21 cellular contexts compared by ENCODE assay signal in genomic region chr3:149688122-149688757, GRCh38. TPM values are rescaled to one million over a fixed set of nuclear protein-coding genes. Genes with fewer than 3 reads are reported as not detected.
DNase-seq lines count a peak whose midpoint lies in the region; ATAC-seq, FAIRE-seq and TF ChIP-seq lines count a peak whose summit lies in the region.
"Had no signal": no experiment of that assay in that cellular context is flagged by ENCODE, and none has a peak within 500 bp of the region (broad histone marks: within the 10 kb centered on the region; RNA-seq: fewer than 3 reads in every experiment).

No MANE protein-coding gene starts in this region.

- no peak for TF ChIP-seq POLR2A in HepG2 (IDR thresholded peaks at IDR 0.05; ENCODE audit: insufficient read depth in 1 of 2, low read depth in 2 of 2, low read length in 2 of 2)

- no peaks in the 10 kb centered on the region for H3K9me3 Mint-ChIP-seq in Calu3 (ENCODE audit: low read depth, unreplicated experiment)
- H3K9me3 Mint-ChIP-seq in endodermal cell, result peaks cover 8% of the 10 kb centered on the region

- H4K20me1 ChIP-seq in HepG2 (ENCODE audit: insufficient read depth, low read length), result no peaks in the 10 kb centered on the region

- intact Hi-C loops in Calu3 (cut with micrococcal nuclease; ENCODE audit: unreplicated experiment), result no loop called here
- intact Hi-C loops in HepG2 (cut with micrococcal nuclease; ENCODE audit: unreplicated experiment), result no loop called here

- peak; percentile 15 for DNase-seq in Calu3
- DNase-seq in NCI-H2029 treated with DMSO at 0.1 percent for 48 hours (lab: John Stamatoyannopoulos, UW), result peak; percentile 60
- no peak for DNase-seq in endodermal cell
- no peak for DNase-seq in HepG2 (ENCODE audit: low spot score)
- DNase-seq in SIG-M5 treated with dmso at 0.1 percent for 504 hours (lab: John Stamatoyannopoulos, UW; ENCODE audit: unreplicated experiment), result no peak
- no peak for DNase-seq in Ammon's horn (ENCODE audit: low spot score)
- DNase-seq: COR-L47, GOT3, HFFc6, Karpas-422, NCI-H2081 treated with DMSO at 0.1 percent for 48 hours, NCI-H2227 treated with DMSO at 0.1 percent for 48 hours, NCI-H526 treated with DMSO at 0.1 percent for 48 hours had no signal

- no peaks in the 10 kb centered on the region for H3K79me2 ChIP-seq in HepG2 (ENCODE audit: insufficient read depth, low read length)

- H3K36me3 ChIP-seq in endodermal cell (ENCODE audit: control insufficient read depth, insufficient read depth, low read length) (no peaks in the 10 kb centered on the region), HepG2 (replicated peaks in 1 of 2; ENCODE audit: control insufficient read depth in 1 of 2, insufficient read depth in 2 of 2, low read length in 2 of 2) (no peaks in the 10 kb centered on the region)

- no peak for TF ChIP-seq RAD21 in HepG2 (CRISPR knock-in tag; IDR thresholded peaks at IDR 0.05)

- peaks cover 2% of the 10 kb centered on the region for H3K9me3 ChIP-seq in endodermal cell (ENCODE audit: control insufficient read depth, low read length)
- H3K9me3 ChIP-seq in HepG2 (ENCODE audit: low read length), result no peaks in the 10 kb centered on the region

- H3K4me1 Mint-ChIP-seq in Calu3 (ENCODE audit: low read depth, unreplicated experiment) (peaks cover 12% of the 10 kb centered on the region), endodermal cell (peaks cover 9% of the 10 kb centered on the region)
- H3K4me1 Mint-ChIP-seq: CD14-positive monocyte had no signal

- H2AFZ ChIP-seq in HepG2 (ENCODE audit: low read length), result no peak overlapping the region

- H3K9ac ChIP-seq in endodermal cell (ENCODE audit: extremely low read depth, low read length, poor library complexity, severe bottlenecking) (no peak overlapping the region), HepG2 (ENCODE audit: insufficient read depth, low read depth, low read length) (no peak overlapping the region)

- H3K4me1 ChIP-seq in endodermal cell (ENCODE audit: control insufficient read depth, insufficient read depth, low read length), result no peaks in the 10 kb centered on the region
- no peaks in the 10 kb centered on the region for H3K4me1 ChIP-seq in HepG2 (ENCODE audit: insufficient read depth, low read length)

- BruUV-seq in Calu3 (replicated peaks; lab: Mats Ljungman, UMichigan) (no TSS peak), HepG2 (replicated peaks; lab: Mats Ljungman, UMichigan) (no TSS peak)

- CTCF ChIA-PET in Calu3 (lab: Charles Lee), result no interaction called here
- CTCF ChIA-PET in HepG2 (lab: Yijun Ruan, JAX; ENCODE audit: low intra/inter-chr PET ratio, low total read pairs), result no interaction called here

- TF ChIP-seq EP300 in HepG2 (IDR thresholded peaks at IDR 0.05; ENCODE audit: low read depth in 2 of 2, low read length in 2 of 2), result no peak
- no peak for TF ChIP-seq EP300 in HepG2 (CRISPR knock-in tag; IDR thresholded peaks at IDR 0.05; ENCODE audit: borderline replicate concordance)

- no peak overlapping the region for H3K4me2 ChIP-seq in HepG2 (ENCODE audit: low read depth, low read length)

- no peak for TF ChIP-seq CTCF in Calu3 (IDR thresholded peaks at IDR 0.05; ENCODE audit: unreplicated experiment)
- TF ChIP-seq CTCF in endodermal cell (conservative IDR thresholded peaks at IDR 0.05), result no peak
- no peak for TF ChIP-seq CTCF in HepG2 (CRISPR knock-in tag; IDR thresholded peaks at IDR 0.05)

- FAIRE-seq in HepG2 (lab: Jason Lieb, UNC), result no peak
- FAIRE-seq: A204.1, GM12891, GM19239 had no signal

- peak; percentile 27; the same call in 1 of the 3 replicates for ATAC-seq in HepG2
- no peak for ATAC-seq in GM21529 (IDR thresholded peaks at IDR 0.05; ENCODE audit: unreplicated experiment)
- ATAC-seq in HG02610 (IDR thresholded peaks at IDR 0.05; ENCODE audit: unreplicated experiment), result no peak
- ATAC-seq: Panc1, Right ventricle myocardium inferior had no signal

- H3K27ac ChIP-seq in endodermal cell (ENCODE audit: low read depth, low read length), result no peak overlapping the region
- H3K27ac ChIP-seq in HepG2 (ENCODE audit: extremely low read length, insufficient read depth, low read length), result no peak overlapping the region

- WGBS in endodermal cell (ENCODE audit: insufficient coverage in 1 of 2, insufficient read length in 1 of 2), 2 experiments, result 94 to 100% methylated on average over 1 to 3 of the region's 3 CpGs
- WGBS in HepG2 (ENCODE audit: low lambda C conversion rate), result 26% methylated on average over 3 of the region's 3 CpGs

- POLR2A ChIA-PET in HepG2 (lab: Yijun Ruan, JAX), result no interaction called here

- H3K4me3 ChIP-seq in endodermal cell (ENCODE audit: low read length) (no peak overlapping the region), HepG2 (replicated peaks in 1 of 3; ENCODE audit: insufficient read depth in 1 of 3, low read depth in 2 of 3, low read length in 3 of 3) (no peak overlapping the region)

- H3K27me3 Mint-ChIP-seq in Calu3 (ENCODE audit: unreplicated experiment) (no peaks in the 10 kb centered on the region), endodermal cell (ENCODE audit: insufficient read depth) (no peaks in the 10 kb centered on the region)

- no peak overlapping the region for H3K4me3 Mint-ChIP-seq in Calu3 (ENCODE audit: low read depth, unreplicated experiment)
- H3K4me3 Mint-ChIP-seq in endodermal cell, result no peak overlapping the region
- H3K4me3 Mint-ChIP-seq: CD14-positive monocyte, HFFc6 had no signal

- H3K27me3 ChIP-seq in endodermal cell (ENCODE audit: control insufficient read depth, insufficient read depth, low read length, poor library complexity, severe bottlenecking) (no peaks in the 10 kb centered on the region), HepG2 (ENCODE audit: control insufficient read depth in 1 of 2, insufficient read depth in 2 of 2, low read length in 2 of 2) (no peaks in the 10 kb centered on the region)

- H3K27ac Mint-ChIP-seq in Calu3 (ENCODE audit: unreplicated experiment) (no peak overlapping the region), endodermal cell (peak overlapping the region; percentile 3)
- H3K27ac Mint-ChIP-seq: HFFc6 had no signal

- in situ Hi-C loops in HepG2 (cut with HindIII; ENCODE audit: extremely low pct_ligation_motif_present, low pct_unique_long_range_greater_than_20kb), result no loop called here

- H3K36me3 Mint-ChIP-seq in Calu3 (ENCODE audit: insufficient read depth, unreplicated experiment) (no peaks in the 10 kb centered on the region), endodermal cell (ENCODE audit: low read depth) (peaks cover 2% of the 10 kb centered on the region)
- H3K36me3 Mint-ChIP-seq: CD14-positive monocyte had no signal

TF ChIP-seq in HepG2, 621 proteins besides CTCF, POLR2A, EP300 and RAD21 (continues in another document):
- TF ChIP-seq STAG1 (CRISPR knock-in tag; IDR thresholded peaks at IDR 0.05) (peak; percentile 29; the same call in 1 of the 2 replicates), DRAP1 (CRISPR knock-in tag; IDR thresholded peaks at IDR 0.05) (no peak), ZEB1 (IDR thresholded peaks at IDR 0.05; ENCODE audit: insufficient replicate concordance, low read depth) (no peak), ATF6 (CRISPR knock-in tag; conservative IDR thresholded peaks at IDR 0.05) (no peak)

RNA-seq across cellular contexts. Expression of gene WWTR1, which starts 30.4 kb away (rescaled TPM):
- total RNA-seq in Calu3 (2022) (202 and 269 TPM in 2 replicates), endodermal cell (10 to 100 TPM; 17.3 to 18.5 TPM), HepG2 (2016; rRNA removed; fragmentation: Illumina TruSeq; extraction: Trizol) (19.7 and 27.0 TPM in 2 replicates)
- polyA plus RNA-seq in endodermal cell (2013, experiment 1 of 2), result 40.9 TPM
- polyA plus RNA-seq in endodermal cell (2013, experiment 2 of 2), result 41.8 TPM
- total RNA-seq in HepG2 (2016; cell fraction: cytosol; rRNA removed; fragmentation: Illumina TruSeq; extraction: Trizol; ENCODE audit: low read depth), result 3.0 and 4.5 TPM in 2 replicates
- 18.2 and 25.1 TPM in 2 replicates for total RNA-seq in HepG2 (2016; cell fraction: insoluble cytoplasmic fraction; rRNA removed; fragmentation: Illumina TruSeq; extraction: Trizol)
- 11.0 and 11.7 TPM in 2 replicates for total RNA-seq in HepG2 (2016; cell fraction: membrane; rRNA removed; fragmentation: Illumina TruSeq; extraction: Trizol)
- total RNA-seq in HepG2 (2016; cell fraction: nucleus; rRNA removed; fragmentation: Illumina TruSeq; extraction: Trizol), result 22.2 and 23.3 TPM in 2 replicates
- polyA plus RNA-seq in HepG2 (2011; rRNA removed), result 105 and 139 TPM in 2 replicates
- 87.9 and 94.0 TPM in 2 replicates for polyA plus RNA-seq in HepG2 (2011; cell fraction: cytosol; rRNA removed)
- 104 and 133 TPM in 2 replicates for polyA plus RNA-seq in HepG2 (2011; cell fraction: nucleus; rRNA removed)
- polyA plus RNA-seq in HepG2 (2012), result 75.0 and 83.3 TPM in 2 replicates
- 5.5 and 5.7 TPM in 2 replicates for polyA plus RNA-seq in HepG2 (2016; cell fraction: cytosol; fragmentation: Illumina TruSeq; extraction: Trizol; ENCODE audit: low read depth)
- 54.5 and 55.7 TPM in 2 replicates for polyA plus RNA-seq in HepG2 (2016; cell fraction: insoluble cytoplasmic fraction; fragmentation: Illumina TruSeq; extraction: Trizol; ENCODE audit: low read depth)
- polyA plus RNA-seq in HepG2 (2016; cell fraction: membrane; fragmentation: Illumina TruSeq; extraction: Trizol; ENCODE audit: low read depth), result 11.1 and 12.3 TPM in 2 replicates
- polyA plus RNA-seq in HepG2 (2016; cell fraction: nucleus; fragmentation: Illumina TruSeq; extraction: Trizol; ENCODE audit: insufficient read depth, low read depth), result 38.7 and 40.5 TPM in 2 replicates
- 71.2 and 129 TPM in 2 replicates for polyA minus RNA-seq in HepG2 (2011; rRNA and poly(A)+ RNA removed; ENCODE audit: low replicate concordance)
- 90.2 and 115 TPM in 2 replicates for polyA minus RNA-seq in HepG2 (2011; cell fraction: cytosol; rRNA and poly(A)+ RNA removed)
- polyA minus RNA-seq in HepG2 (2011; cell fraction: nucleus; rRNA and poly(A)+ RNA removed), result 131 and 167 TPM in 2 replicates
- polyA plus RNA-seq: CD14-positive monocyte had no signal

Comparison
In these comparisons a context has a peak if more than half of its experiments do, and no peak if none do; other contexts are left out.
1. DNase-seq: peak in Calu3 (single experiment) and NCI-H2029 treated with DMSO at 0.1 percent for 48 hours (single experiment); none in endodermal cell (single experiment), HepG2 (single experiment), SIG-M5 treated with dmso at 0.1 percent for 504 hours (single experiment) and Ammon's horn (single experiment).